Comparison of ENCODE assay signal across 1 cellular context in genomic region chr1:167249702-167250101, GRCh38.
TF ChIP-seq lines count a peak whose summit lies in the region.

No MANE protein-coding gene starts in this region.

TF ChIP-seq in GM12878, 131 proteins besides CTCF, POLR2A, EP300 and RAD21 (continued from another document):
- TF ChIP-seq ZNF592 (IDR thresholded peaks at IDR 0.05) (peak; percentile 89), SMC3 (IDR thresholded peaks at IDR 0.05; ENCODE audit: borderline replicate concordance, low read length) (no peak), NR2C1 (IDR thresholded peaks at IDR 0.05) (no peak), ZNF687 (IDR thresholded peaks at IDR 0.05) (peak; percentile 78), YY1 (IDR thresholded peaks at IDR 0.05; ENCODE audit: low read depth, low read length) (no peak), MEF2B (IDR thresholded peaks at IDR 0.05; ENCODE audit: partially characterized antibody, poor library complexity, severe bottlenecking) (no peak), CREM (IDR thresholded peaks at IDR 0.05; ENCODE audit: low read depth) (no peak), NBN (IDR thresholded peaks at IDR 0.05) (no peak), STAT1 (conservative IDR thresholded peaks at IDR 0.05) (no peak), SPI1 (IDR thresholded peaks at IDR 0.05; ENCODE audit: borderline replicate concordance, insufficient read depth, low read depth, low read length) (no peak), PML (IDR thresholded peaks at IDR 0.05; ENCODE audit: low read length) (no peak), SMAD1 (IDR thresholded peaks at IDR 0.05; ENCODE audit: low read depth, partially characterized antibody) (no peak), ZNF24 (IDR thresholded peaks at IDR 0.05) (peak; percentile 90), JUNB (IDR thresholded peaks at IDR 0.05) (no peak), SP1 (IDR thresholded peaks at IDR 0.05; ENCODE audit: low read depth, low read length) (no peak), SREBF1 (IDR thresholded peaks at IDR 0.05; ENCODE audit: low read length) (no peak), MYB (IDR thresholded peaks at IDR 0.05; ENCODE audit: borderline replicate concordance, low read depth, low read length) (no peak), DPF2 (IDR thresholded peaks at IDR 0.05) (0 out of 2 replicates have a peak, but pooled peaks have one; percentile 31), IKZF2 (IDR thresholded peaks at IDR 0.05) (peak in 1 of 2 experiments; percentile 19; a peak in 1 of 4 replicates), TAF1 (IDR thresholded peaks at IDR 0.05; ENCODE audit: borderline replicate concordance, low read depth, low read length) (no peak), PKNOX1 (IDR thresholded peaks at IDR 0.05) (peak; percentile 35), IKZF1 (conservative IDR thresholded peaks at IDR 0.05) (0 out of 2 replicates have a peak, but pooled peaks have one; percentile 26)
